13 cellular contexts compared by ENCODE assay signal in genomic region chr4:118997601-118998000, GRCh38.
DNase-seq lines count a peak whose midpoint lies in the region; ATAC-seq and TF ChIP-seq lines count a peak whose summit lies in the region.
"Had no signal": no experiment of that assay in that cellular context is flagged by ENCODE, and none has a peak within 500 bp of the region (broad histone marks: within the 10 kb centered on the region; RNA-seq: fewer than 3 reads in every experiment).

No MANE protein-coding gene starts in this region.

- H3K36me3 ChIP-seq in SK-N-SH (replicated peaks in 1 of 2; ENCODE audit: control insufficient read depth in 1 of 2, insufficient read depth in 2 of 2, low read length in 1 of 2): peaks cover 0 to 10% of the 10 kb centered on the region in 2 experiments
- no peaks in the 10 kb centered on the region for H3K36me3 ChIP-seq in vagina

- POLR2A ChIA-PET in SK-N-SH (lab: Yijun Ruan, JAX): no interaction called here

- H3K9me3 ChIP-seq in SK-N-SH (no peaks in the 10 kb centered on the region), vagina (no peaks in the 10 kb centered on the region)
- H3K9me3 ChIP-seq: testis had no signal

- H3K27ac ChIP-seq in SK-N-SH (ENCODE audit: low read depth in 2 of 2, low read length in 1 of 2) (no peak overlapping the region; a peak in 1 of 4 replicates), vagina (peak overlapping the region; percentile 49)
- H3K27ac ChIP-seq: 22Rv1, RWPE1, testis had no signal

- no peak for TF ChIP-seq POLR2A in vagina (IDR thresholded peaks at IDR 0.05)

- no peak overlapping the region for H3K4me2 ChIP-seq in SK-N-SH

- H3K4me1 ChIP-seq in SK-N-SH (ENCODE audit: control insufficient read depth in 1 of 2, insufficient read depth in 2 of 2, low read depth in 1 of 2, low read length in 1 of 2): peaks cover 4 to 7% of the 10 kb centered on the region in 2 experiments; a peak in 2 of 4 replicates
- peaks cover 18% of the 10 kb centered on the region for H3K4me1 ChIP-seq in vagina
- H3K4me1 ChIP-seq: testis had no signal

- no peaks in the 10 kb centered on the region for H3K9me2 ChIP-seq in SK-N-SH

- H3K9ac ChIP-seq in SK-N-SH: no peak overlapping the region

- H3K27me3 ChIP-seq in SK-N-SH (ENCODE audit: insufficient read depth) (no peaks in the 10 kb centered on the region), vagina (no peaks in the 10 kb centered on the region)
- H3K27me3 ChIP-seq: testis had no signal

- DNase-seq in SK-N-SH: no peak
- DNase-seq in fibroblast of mammary gland (ENCODE audit: low read depth): peak; percentile 5
- peak; percentile 53 for DNase-seq in myocyte (ENCODE audit: low read depth)
- DNase-seq in vagina (ENCODE audit: extremely low spot score in 2 of 2): no peak
- DNase-seq in NOMO-1 treated with dmso at 0.1 percent for 144 hours (lab: John Stamatoyannopoulos, UW; ENCODE audit: unreplicated experiment): no peak
- DNase-seq: activated CD4-positive, alpha-beta T cell treated with anti-CD3 and anti-CD28 coated beads for 36 hours; activated T-cell treated with anti-CD3 and anti-CD28 coated beads for 4 hours; testis had no signal

- no peak for TF ChIP-seq EP300 in SK-N-SH (IDR thresholded peaks at IDR 0.05; ENCODE audit: borderline replicate concordance in 1 of 2, low read depth in 1 of 2, low read length in 1 of 2)

- intact Hi-C loops in vagina (cut with DNase I): no loop called here

- no peak overlapping the region; the same call in 1 of the 2 replicates for H2AFZ ChIP-seq in SK-N-SH (ENCODE audit: low read depth)

- no peaks in the 10 kb centered on the region for H4K20me1 ChIP-seq in SK-N-SH (ENCODE audit: insufficient read depth)

- no peak for TF ChIP-seq RAD21 in SK-N-SH (IDR thresholded peaks at IDR 0.05; ENCODE audit: low read length)

- peak; percentile 33 for ATAC-seq in SK-N-SH treated with all-trans-retinoic acid at 6 μM for 48 hours
- ATAC-seq in GM18909 (IDR thresholded peaks at IDR 0.05; ENCODE audit: poor library complexity, unreplicated experiment): no peak
- no peak for ATAC-seq in GM18858 (IDR thresholded peaks at IDR 0.05; ENCODE audit: unreplicated experiment)
- ATAC-seq: activated CD4-positive, alpha-beta T cell treated with anti-CD3 and anti-CD28 coated beads for 36 hours had no signal

- no peak overlapping the region for H3K4me3 ChIP-seq in SK-N-SH (ENCODE audit: low read depth in 2 of 2, low read length in 1 of 2)
- no peak overlapping the region for H3K4me3 ChIP-seq in fibroblast of mammary gland (ENCODE audit: control insufficient read depth, low read depth, low read length)
- no peak overlapping the region for H3K4me3 ChIP-seq in vagina
- H3K4me3 ChIP-seq: testis had no signal

- CTCF ChIA-PET in SK-N-SH (lab: Yijun Ruan, JAX): interaction anchor here (1.0 to 1.5 kb wide), 2 partner anchors 16 to 45 kb away, joined by 3 to 4 read pairs; no protein-coding TSS in a partner anchor

- peaks cover 5% of the 10 kb centered on the region for H3F3A ChIP-seq in SK-N-SH (replicated peaks; ENCODE audit: insufficient read depth)

- TF ChIP-seq CTCF in SK-N-SH (IDR thresholded peaks at IDR 0.05) (no peak), fibroblast of mammary gland (conservative IDR thresholded peaks at IDR 0.05; ENCODE audit: control insufficient read depth, insufficient read depth, low read depth, low read length) (no peak), vagina (IDR thresholded peaks at IDR 0.05) (no peak)

- no peaks in the 10 kb centered on the region for H3K79me2 ChIP-seq in SK-N-SH (ENCODE audit: insufficient read depth)

TF ChIP-seq in SK-N-SH treated with all-trans-retinoic acid at 6 μM for 48 hours, 23 proteins besides CTCF, POLR2A, EP300 and RAD21:
- no peak for TF ChIP-seq TSHZ2 (CRISPR knock-in tag; IDR thresholded peaks at IDR 0.05)
- TF ChIP-seq ISL1 (CRISPR knock-in tag; IDR thresholded peaks at IDR 0.05): peak; percentile 31; the same call in 1 of the 2 replicates
- no peak for TF ChIP-seq TOX (CRISPR knock-in tag; IDR thresholded peaks at IDR 0.05; ENCODE audit: borderline replicate concordance)
- no peak for TF ChIP-seq ZNF8 (CRISPR knock-in tag; IDR thresholded peaks at IDR 0.05)
- TF ChIP-seq CSRNP3 (CRISPR knock-in tag; IDR thresholded peaks at IDR 0.05): no peak
- no peak for TF ChIP-seq TCF4 (CRISPR knock-in tag; IDR thresholded peaks at IDR 0.05; ENCODE audit: borderline replicate concordance)
TF ChIP-seq in SK-N-SH treated with all-trans-retinoic acid at 6 μM for 48 hours: peak in this region for 1.

TF ChIP-seq in SK-N-SH, 30 proteins besides CTCF, POLR2A, EP300 and RAD21:
- TF ChIP-seq TCF12 (IDR thresholded peaks at IDR 0.05) (no peak), RXRA (IDR thresholded peaks at IDR 0.05; ENCODE audit: borderline replicate concordance, low read depth) (no peak), USF2 (IDR thresholded peaks at IDR 0.05; ENCODE audit: borderline replicate concordance, low read depth, low read length) (no peak), USF1 (IDR thresholded peaks at IDR 0.05; ENCODE audit: borderline replicate concordance, low read depth) (no peak)

Comparison
In these comparisons a context has a peak if more than half of its experiments do, and no peak if none do; other contexts are left out.
1. DNase-seq: peak in fibroblast of mammary gland (single experiment) and myocyte (single experiment); none in SK-N-SH (single experiment), vagina (0 of 2) and NOMO-1 treated with dmso at 0.1 percent for 144 hours (single experiment).